Comparison of ENCODE assay signal across 8 cellular contexts in genomic region chr18:50374753-50375391, GRCh38. TPM values are rescaled to one million over a fixed set of nuclear protein-coding genes. Genes with fewer than 3 reads are reported as not detected.
DNase-seq lines count a peak whose midpoint lies in the region; ATAC-seq, FAIRE-seq and TF ChIP-seq lines count a peak whose summit lies in the region.

SKA1 (plus strand) TSS chr18:50375046; CDS start chr18:50375831, 785 bp downstream.

- TF ChIP-seq POLR2A in GM12892 (IDR thresholded peaks at IDR 0.05; ENCODE audit: low read depth, low read length) (peak; percentile 88), heart left ventricle (IDR thresholded peaks at IDR 0.05) (peak in 1 of 2 donors; percentile 81), upper lobe of left lung (IDR thresholded peaks at IDR 0.05) (peak in 2 of 4 donors; percentile 54 to 70)

- H3K27ac ChIP-seq in heart left ventricle (peak within 1 kb of the TSS in 11 of 12 donors; percentile 74 to 86 (median 82)), upper lobe of left lung (peak within 1 kb of the TSS; percentile 64 to 82 (median 78))

- ATAC-seq in HG02852 (IDR thresholded peaks at IDR 0.05; ENCODE audit: unreplicated experiment) (peak; percentile 94), heart left ventricle (peak; percentile 99 to 100 (median 100)), upper lobe of left lung (ENCODE audit: low FRiP score in 2 of 2) (peak; percentile 98 to 100)

- TF ChIP-seq EP300 in upper lobe of left lung (IDR thresholded peaks at IDR 0.05): no peak

- no peak for TF ChIP-seq CTCF in heart left ventricle (IDR thresholded peaks at IDR 0.05)
- no peak for TF ChIP-seq CTCF in upper lobe of left lung (IDR thresholded peaks at IDR 0.05)

- H3K4me1 ChIP-seq in heart left ventricle (peaks cover 0 to 13% (median 8%) of the 10 kb centered on the region in 12 donors), upper lobe of left lung (peaks cover 5 to 16% (median 9%) of the 10 kb centered on the region in 4 donors)

- H3K36me3 ChIP-seq in heart left ventricle (no peaks in the 10 kb centered on the region), upper lobe of left lung (no peaks in the 10 kb centered on the region)

- peaks cover 0 to 10% (median 3%) of the 10 kb centered on the region in 12 donors for H3K9me3 ChIP-seq in heart left ventricle
- H3K9me3 ChIP-seq in upper lobe of left lung: peaks cover 0 to 10% (median 7%) of the 10 kb centered on the region in 4 donors

- H3K27me3 ChIP-seq in heart left ventricle (no peaks in the 10 kb centered on the region), upper lobe of left lung (no peaks in the 10 kb centered on the region)

- DNase-seq in GM12892 (ENCODE audit: insufficient read length): peak; percentile 88
- peak; percentile 98 for DNase-seq in NCI-H146 (lab: John Stamatoyannopoulos, UW)
- peak; percentile 82 to 96 (median 88) for DNase-seq in T-helper 1 cell
- peak; percentile 86 for DNase-seq in amniotic epithelial cell (ENCODE audit: low read depth)
- DNase-seq in heart left ventricle: peak; percentile 92 to 97 (median 95)
- peak; percentile 86 for DNase-seq in pons (ENCODE audit: low spot score)
- peak; percentile 93 to 98 for DNase-seq in upper lobe of left lung

- intact Hi-C loops in heart left ventricle (cut with DNase I): loop anchor here in 6 of 10 donors (5.0 to 10.0 kb wide), 5 partner anchors 80 to 108 kb away; partner anchors contain the start of genes CXXC1 (in 3 of the 6), MBD1 (in 2 of the 6) and CFAP53 (in 1 of the 6)

- 0 to 1% (median 1%) methylated on average over 20 to 47 of the region's 47 CpGs for WGBS in heart left ventricle, 4 donors
- WGBS in upper lobe of left lung, 2 donors: 0 to 6% methylated on average over 9 to 29 of the region's 47 CpGs

- FAIRE-seq in GM12892 (lab: Jason Lieb, UNC): peak; percentile 98

- peak within 1 kb of the TSS; percentile 9 to 69 (median 58) for H3K4me3 ChIP-seq in heart left ventricle
- peak within 1 kb of the TSS in 3 of 4 donors; percentile 54 to 62 (median 54) for H3K4me3 ChIP-seq in upper lobe of left lung

RNA-seq across cellular contexts. Expression of gene SKA1, which starts in this region (rescaled TPM):
- polyA plus RNA-seq in GM12892 (2012; ENCODE audit: missing spikeins): 17.2 TPM
- total RNA-seq in heart left ventricle (1 to 10 TPM in 1 of 9 donors, under 1 TPM in 5, not detected in 3; 0.16 to 4.4 (median 0.38) TPM), upper lobe of left lung (1 to 10 TPM in 2 of 6 donors, under 1 TPM in 2, not detected in 2; 0.46 to 2.5 (median 1.1) TPM)
- polyA plus RNA-seq in heart left ventricle: under 1 TPM; 0.11 to 0.35 TPM

Comparison
In these comparisons a context has a peak if more than half of its experiments do, and no peak if none do; other contexts are left out.
1. Peak in every context shown above with its lines: DNase-seq, ATAC-seq, H3K4me3 ChIP-seq and H3K27ac ChIP-seq.